ENCODE assay signal across 8 cellular contexts in genomic region chr2:231601356-231602229, GRCh38. TPM values are rescaled to one million over a fixed set of nuclear protein-coding genes. Genes with fewer than 3 reads are reported as not detected.
DNase-seq lines count a peak whose midpoint lies in the region; ATAC-seq, FAIRE-seq and TF ChIP-seq lines count a peak whose summit lies in the region.

No MANE protein-coding gene starts in this region.

- TF ChIP-seq EP300 in A549 (IDR thresholded peaks at IDR 0.05) = no peak

- H3K4me1 ChIP-seq in A549 = peaks cover 34% of the 10 kb centered on the region

- CTCF ChIA-PET in A549 (lab: Yijun Ruan, JAX) = interaction anchor here (0.6 to 15.1 kb wide), 46 partner anchors 9 to 461 kb away, joined by 3 to 208 read pairs (median 5); partner anchors contain the start of genes NMUR1 and TEX44

- no peak for FAIRE-seq in A549 (lab: Jason Lieb, UNC)

- no peaks in the 10 kb centered on the region for H3K9me3 ChIP-seq in A549

- DNase-seq in A549 (ENCODE audit: low read depth in 1 of 2, low spot score in 1 of 2) (peak; percentile 84 to 91), NCI-H1105 (lab: John Stamatoyannopoulos, UW) (peak; percentile 49), T-helper 2 cell (peak; percentile 47 to 76 (median 70)), amniotic epithelial cell (ENCODE audit: low read depth) (peak; percentile 68), left ventricle myocardium superior (peak; percentile 90), sciatic nerve (ENCODE audit: low spot score) (peak; percentile 93)

- H3K27ac ChIP-seq in A549 = no peak overlapping the region

- intact Hi-C loops in left ventricle myocardium superior (cut with micrococcal nuclease) = no loop called here
- intact Hi-C loops in sciatic nerve (cut with DNase I) = loop anchor here (5.0 kb wide), 1 partner anchor 34 kb away; no protein-coding TSS in a partner anchor

- H3K4me2 ChIP-seq in A549 = no peak overlapping the region

- WGBS in A549 (ENCODE audit: missing lambda C conversion rate) = 21% methylated on average over 12 of the region's 12 CpGs

- TF ChIP-seq CTCF in A549 (IDR thresholded peaks at IDR 0.05) = peak; percentile 81

- TF ChIP-seq POLR2A in A549 (IDR thresholded peaks at IDR 0.05; ENCODE audit: low read length) = no peak

- ATAC-seq in A549 (peak; percentile 55 to 71; a peak in 4 of 6 replicates), GM18868 (IDR thresholded peaks at IDR 0.05; ENCODE audit: unreplicated experiment) (peak; percentile 30), left ventricle myocardium superior (peak; percentile 5), sciatic nerve (peak; percentile 35), GM21786 (IDR thresholded peaks at IDR 0.05; ENCODE audit: unreplicated experiment) (no peak)

- no peak overlapping the region for H3K4me3 ChIP-seq in A549

- peak; percentile 59 to 60 for TF ChIP-seq RAD21 in A549 (conservative IDR thresholded peaks at IDR 0.05 in 1 of 2, IDR thresholded peaks at IDR 0.05 in 1 of 2)

- POLR2A ChIA-PET in A549 (lab: Yijun Ruan, JAX) = interaction anchor here (0.5 to 1.7 kb wide), 4 partner anchors 11 to 137 kb away, joined by 3 to 5 read pairs (median 5); partner anchors contain the start of genes NCL and PTMA

TF ChIP-seq in A549, 52 proteins besides CTCF, POLR2A, EP300 and RAD21:
- TF ChIP-seq SMC3 (IDR thresholded peaks at IDR 0.05) (peak; percentile 79), HMGXB4 (CRISPR knock-in tag; IDR thresholded peaks at IDR 0.05; ENCODE audit: borderline replicate concordance) (no peak)
TF ChIP-seq in A549: peak in this region for 1.

RNA-seq across cellular contexts. Expression of gene TEX44, which starts 8.9 kb away (rescaled TPM):
- polyA plus RNA-seq in A549 (2011; rRNA removed) (not detected in 2 replicates), A549 (2017; fragmentation: RNase III; extraction: RNeasy Plus Mini Kit Qiagen cat#74134 plus additional on column Dnase treatment) (not detected in 3 replicates)
- not detected in 2 replicates for polyA plus RNA-seq in A549 (2012; cell fraction: cytosol; rRNA removed)
- polyA plus RNA-seq in A549 (2012; cell fraction: nucleus; rRNA removed) = not detected in 2 replicates
- not detected in 2 replicates for polyA minus RNA-seq in A549 (2011; rRNA and poly(A)+ RNA removed)
- total RNA-seq in left ventricle myocardium superior (not detected), sciatic nerve (not detected)
